Comparison of ENCODE assay signal across 21 cellular contexts in the genomic region with DNA sequence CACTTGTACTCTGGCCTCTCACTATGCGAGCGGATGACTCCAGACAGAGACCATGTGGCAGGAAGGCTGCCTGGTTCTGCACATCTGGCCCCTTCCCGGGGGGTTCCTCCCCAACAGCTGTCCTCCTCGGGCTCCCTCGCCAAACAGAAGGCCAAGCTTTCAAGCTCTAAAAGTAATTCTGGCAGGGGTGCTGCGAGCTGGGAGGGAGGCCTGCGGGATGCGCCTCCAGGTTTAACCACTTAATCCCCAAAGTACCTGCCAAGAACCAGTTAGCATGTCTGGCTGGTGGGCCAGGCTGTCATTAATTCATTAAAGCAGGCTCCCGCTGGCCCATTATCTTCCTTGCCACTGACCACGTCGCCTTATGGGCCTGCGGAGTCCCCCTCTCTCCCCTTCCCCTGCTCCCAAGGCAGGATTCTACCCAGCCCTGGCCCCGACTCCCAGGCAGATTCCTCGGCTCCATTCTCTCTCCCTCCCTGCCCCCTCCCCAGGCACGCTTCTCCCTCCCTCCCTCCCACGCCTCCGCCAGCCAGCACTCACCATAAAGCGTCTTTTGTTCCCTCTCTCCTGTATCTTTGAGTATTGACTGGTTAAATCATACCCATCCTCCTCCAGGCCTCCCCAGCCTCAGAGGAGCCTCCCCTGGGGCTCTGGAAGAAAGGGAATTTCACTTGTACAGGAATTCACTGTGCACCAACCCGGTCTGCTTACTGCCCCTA. TPM values are rescaled to one million over a fixed set of nuclear protein-coding genes. Genes with fewer than 3 reads are reported as not detected.
DNase-seq lines count a peak whose midpoint lies in the region; ATAC-seq and TF ChIP-seq lines count a peak whose summit lies in the region.
"Had no signal": no experiment of that assay in that cellular context is flagged by ENCODE, and none has a peak within 500 bp of the region (broad histone marks: within the 10 kb centered on the region; RNA-seq: fewer than 3 reads in every experiment).

No MANE protein-coding gene starts in this region.

- no peak for TF ChIP-seq CTCF in neural crest cell (conservative IDR thresholded peaks at IDR 0.05)
- no peak for TF ChIP-seq CTCF in omental fat pad (IDR thresholded peaks at IDR 0.05)

- peak; percentile 84 for DNase-seq in COLO829 (ENCODE audit: low spot score)
- peak; percentile 91 for DNase-seq in NCI-H2171 treated with DMSO at 0.1 percent for 48 hours (lab: John Stamatoyannopoulos, UW)
- DNase-seq in foreskin melanocyte = peak; percentile 78
- peak; percentile 39 for DNase-seq in neural crest cell (ENCODE audit: low read depth, low spot score)
- DNase-seq in omental fat pad (ENCODE audit: low spot score) = no peak
- DNase-seq in LoVo (ENCODE audit: low spot score) = no peak
- DNase-seq: activated CD8-positive, alpha-beta T cell treated with anti-CD3 and anti-CD28 coated beads, Interleukin-2, amount 10 ng/mL, durations not matched to agents 7 days and 5 days; CD8-positive, alpha-beta memory T cell; central memory CD4-positive, alpha-beta T cell; NCI-H1092 treated with DMSO at 0.1 percent for 48 hours; NCI-H226; occipital lobe; PC-9; spleen; upper lobe of left lung had no signal

- peaks cover 52% of the 10 kb centered on the region for H3K27me3 Mint-ChIP-seq in neural crest cell (ENCODE audit: low read depth)

- H3K36me3 Mint-ChIP-seq in neural crest cell (ENCODE audit: low read depth) = no peaks in the 10 kb centered on the region
- H3K36me3 Mint-ChIP-seq: CD8-positive, alpha-beta memory T cell; stimulated activated memory B cell treated with anti-CD40 and anti-IgM and Interleukin-4, amounts not matched to agents 10 μg/mL and 1 μg/mL and 100 μg/mL, for 72 hours had no signal

- peaks cover 42% of the 10 kb centered on the region for H3K4me1 Mint-ChIP-seq in neural crest cell

- H3K9me3 Mint-ChIP-seq in neural crest cell = peaks cover 5% of the 10 kb centered on the region
- H3K9me3 Mint-ChIP-seq: stimulated activated memory B cell treated with anti-CD40 and anti-IgM and Interleukin-4, amounts not matched to agents 10 μg/mL and 1 μg/mL and 100 μg/mL, for 72 hours had no signal

- peak overlapping the region; percentile 85 for H3K4me3 Mint-ChIP-seq in neural crest cell
- H3K4me3 Mint-ChIP-seq: activated CD8-positive, alpha-beta T cell treated with anti-CD3 and anti-CD28 coated beads, Interleukin-2, amount 10 ng/mL, durations not matched to agents 7 days and 5 days; stimulated activated memory B cell treated with anti-CD40 and anti-IgM and Interleukin-4, amounts not matched to agents 10 μg/mL and 1 μg/mL and 100 μg/mL, for 72 hours had no signal

- ATAC-seq in GM21390 (IDR thresholded peaks at IDR 0.05; ENCODE audit: unreplicated experiment) (no peak), omental fat pad (ENCODE audit: low FRiP score) (no peak), GM21423 (IDR thresholded peaks at IDR 0.05; ENCODE audit: unreplicated experiment) (no peak)
- ATAC-seq: activated CD8-positive, alpha-beta T cell treated with anti-CD3 and anti-CD28 coated beads, Interleukin-2, amount 10 ng/mL, durations not matched to agents 7 days and 5 days; GM12878; stimulated activated memory B cell treated with anti-CD40 and anti-IgM and Interleukin-4, amounts not matched to agents 10 μg/mL and 1 μg/mL and 100 μg/mL, for 72 hours had no signal

- H3K27ac Mint-ChIP-seq in neural crest cell (ENCODE audit: unreplicated experiment) = peak overlapping the region; percentile 78
- H3K27ac Mint-ChIP-seq: activated CD8-positive, alpha-beta T cell treated with anti-CD3 and anti-CD28 coated beads, Interleukin-2, amount 10 ng/mL, durations not matched to agents 7 days and 5 days; CD8-positive, alpha-beta memory T cell; stimulated activated memory B cell treated with anti-CD40 and anti-IgM and Interleukin-4, amounts not matched to agents 10 μg/mL and 1 μg/mL and 100 μg/mL, for 72 hours had no signal

RNA-seq across cellular contexts. Expression of gene HRK, which starts 4.9 kb away (rescaled TPM):
- total RNA-seq in neural crest cell (1.7 and 2.2 TPM in 2 replicates), omental fat pad (under 1 TPM in 1 of 4 donors, not detected in 3; 0.06 TPM)
- total RNA-seq: activated CD8-positive, alpha-beta T cell treated with anti-CD3 and anti-CD28 coated beads, Interleukin-2, amount 10 ng/mL, durations not matched to agents 7 days and 5 days; CD8-positive, alpha-beta memory T cell; fibroblast of villous mesenchyme; GM12878; lung microvascular endothelial cell had no signal

RNA-seq across cellular contexts. Expression of gene FBXW8, which starts 34.4 kb away (rescaled TPM):
- 34.8 and 37.9 TPM in 2 replicates for total RNA-seq in neural crest cell
- 10 to 100 TPM in 3 of 4 donors, 1 to 10 TPM in 1; 8.9 to 21.6 (median 12.2) TPM for total RNA-seq in omental fat pad

Comparison
In these comparisons a context has a peak if more than half of its experiments do, and no peak if none do; other contexts are left out.
1. DNase-seq: peak in COLO829 (single experiment), NCI-H2171 treated with DMSO at 0.1 percent for 48 hours (single experiment), foreskin melanocyte (single experiment) and neural crest cell (single experiment); none in omental fat pad (single experiment) and LoVo (single experiment).